Comparison of ENCODE assay signal across 1 cellular context in genomic region chr5:101012880-101013279, GRCh38.
TF ChIP-seq lines count a peak whose summit lies in the region.

No MANE protein-coding gene starts in this region.

TF ChIP-seq in GM23338, 12 proteins besides CTCF, POLR2A, EP300 and RAD21 (continued from another document):
- TF ChIP-seq, protein P1, sequence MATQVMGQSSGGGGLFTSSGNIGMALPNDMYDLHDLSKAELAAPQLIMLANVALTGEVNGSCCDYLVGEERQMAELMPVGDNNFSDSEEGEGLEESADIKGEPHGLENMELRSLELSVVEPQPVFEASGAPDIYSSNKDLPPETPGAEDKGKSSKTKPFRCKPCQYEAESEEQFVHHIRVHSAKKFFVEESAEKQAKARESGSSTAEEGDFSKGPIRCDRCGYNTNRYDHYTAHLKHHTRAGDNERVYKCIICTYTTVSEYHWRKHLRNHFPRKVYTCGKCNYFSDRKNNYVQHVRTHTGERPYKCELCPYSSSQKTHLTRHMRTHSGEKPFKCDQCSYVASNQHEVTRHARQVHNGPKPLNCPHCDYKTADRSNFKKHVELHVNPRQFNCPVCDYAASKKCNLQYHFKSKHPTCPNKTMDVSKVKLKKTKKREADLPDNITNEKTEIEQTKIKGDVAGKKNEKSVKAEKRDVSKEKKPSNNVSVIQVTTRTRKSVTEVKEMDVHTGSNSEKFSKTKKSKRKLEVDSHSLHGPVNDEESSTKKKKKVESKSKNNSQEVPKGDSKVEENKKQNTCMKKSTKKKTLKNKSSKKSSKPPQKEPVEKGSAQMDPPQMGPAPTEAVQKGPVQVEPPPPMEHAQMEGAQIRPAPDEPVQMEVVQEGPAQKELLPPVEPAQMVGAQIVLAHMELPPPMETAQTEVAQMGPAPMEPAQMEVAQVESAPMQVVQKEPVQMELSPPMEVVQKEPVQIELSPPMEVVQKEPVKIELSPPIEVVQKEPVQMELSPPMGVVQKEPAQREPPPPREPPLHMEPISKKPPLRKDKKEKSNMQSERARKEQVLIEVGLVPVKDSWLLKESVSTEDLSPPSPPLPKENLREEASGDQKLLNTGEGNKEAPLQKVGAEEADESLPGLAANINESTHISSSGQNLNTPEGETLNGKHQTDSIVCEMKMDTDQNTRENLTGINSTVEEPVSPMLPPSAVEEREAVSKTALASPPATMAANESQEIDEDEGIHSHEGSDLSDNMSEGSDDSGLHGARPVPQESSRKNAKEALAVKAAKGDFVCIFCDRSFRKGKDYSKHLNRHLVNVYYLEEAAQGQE (IDR thresholded peaks at IDR 0.05; ENCODE audit: unreplicated experiment): no peak
- TF ChIP-seq ZNF114 (CRISPR knock-in tag; IDR thresholded peaks at IDR 0.05) (no peak), STAT1 (IDR thresholded peaks at IDR 0.05; ENCODE audit: unreplicated experiment) (no peak), EZH2phosphoT487 (IDR thresholded peaks at IDR 0.05; ENCODE audit: unreplicated experiment) (no peak), JUNB (IDR thresholded peaks at IDR 0.05; ENCODE audit: unreplicated experiment) (no peak)
- TF ChIP-seq, protein P2, sequence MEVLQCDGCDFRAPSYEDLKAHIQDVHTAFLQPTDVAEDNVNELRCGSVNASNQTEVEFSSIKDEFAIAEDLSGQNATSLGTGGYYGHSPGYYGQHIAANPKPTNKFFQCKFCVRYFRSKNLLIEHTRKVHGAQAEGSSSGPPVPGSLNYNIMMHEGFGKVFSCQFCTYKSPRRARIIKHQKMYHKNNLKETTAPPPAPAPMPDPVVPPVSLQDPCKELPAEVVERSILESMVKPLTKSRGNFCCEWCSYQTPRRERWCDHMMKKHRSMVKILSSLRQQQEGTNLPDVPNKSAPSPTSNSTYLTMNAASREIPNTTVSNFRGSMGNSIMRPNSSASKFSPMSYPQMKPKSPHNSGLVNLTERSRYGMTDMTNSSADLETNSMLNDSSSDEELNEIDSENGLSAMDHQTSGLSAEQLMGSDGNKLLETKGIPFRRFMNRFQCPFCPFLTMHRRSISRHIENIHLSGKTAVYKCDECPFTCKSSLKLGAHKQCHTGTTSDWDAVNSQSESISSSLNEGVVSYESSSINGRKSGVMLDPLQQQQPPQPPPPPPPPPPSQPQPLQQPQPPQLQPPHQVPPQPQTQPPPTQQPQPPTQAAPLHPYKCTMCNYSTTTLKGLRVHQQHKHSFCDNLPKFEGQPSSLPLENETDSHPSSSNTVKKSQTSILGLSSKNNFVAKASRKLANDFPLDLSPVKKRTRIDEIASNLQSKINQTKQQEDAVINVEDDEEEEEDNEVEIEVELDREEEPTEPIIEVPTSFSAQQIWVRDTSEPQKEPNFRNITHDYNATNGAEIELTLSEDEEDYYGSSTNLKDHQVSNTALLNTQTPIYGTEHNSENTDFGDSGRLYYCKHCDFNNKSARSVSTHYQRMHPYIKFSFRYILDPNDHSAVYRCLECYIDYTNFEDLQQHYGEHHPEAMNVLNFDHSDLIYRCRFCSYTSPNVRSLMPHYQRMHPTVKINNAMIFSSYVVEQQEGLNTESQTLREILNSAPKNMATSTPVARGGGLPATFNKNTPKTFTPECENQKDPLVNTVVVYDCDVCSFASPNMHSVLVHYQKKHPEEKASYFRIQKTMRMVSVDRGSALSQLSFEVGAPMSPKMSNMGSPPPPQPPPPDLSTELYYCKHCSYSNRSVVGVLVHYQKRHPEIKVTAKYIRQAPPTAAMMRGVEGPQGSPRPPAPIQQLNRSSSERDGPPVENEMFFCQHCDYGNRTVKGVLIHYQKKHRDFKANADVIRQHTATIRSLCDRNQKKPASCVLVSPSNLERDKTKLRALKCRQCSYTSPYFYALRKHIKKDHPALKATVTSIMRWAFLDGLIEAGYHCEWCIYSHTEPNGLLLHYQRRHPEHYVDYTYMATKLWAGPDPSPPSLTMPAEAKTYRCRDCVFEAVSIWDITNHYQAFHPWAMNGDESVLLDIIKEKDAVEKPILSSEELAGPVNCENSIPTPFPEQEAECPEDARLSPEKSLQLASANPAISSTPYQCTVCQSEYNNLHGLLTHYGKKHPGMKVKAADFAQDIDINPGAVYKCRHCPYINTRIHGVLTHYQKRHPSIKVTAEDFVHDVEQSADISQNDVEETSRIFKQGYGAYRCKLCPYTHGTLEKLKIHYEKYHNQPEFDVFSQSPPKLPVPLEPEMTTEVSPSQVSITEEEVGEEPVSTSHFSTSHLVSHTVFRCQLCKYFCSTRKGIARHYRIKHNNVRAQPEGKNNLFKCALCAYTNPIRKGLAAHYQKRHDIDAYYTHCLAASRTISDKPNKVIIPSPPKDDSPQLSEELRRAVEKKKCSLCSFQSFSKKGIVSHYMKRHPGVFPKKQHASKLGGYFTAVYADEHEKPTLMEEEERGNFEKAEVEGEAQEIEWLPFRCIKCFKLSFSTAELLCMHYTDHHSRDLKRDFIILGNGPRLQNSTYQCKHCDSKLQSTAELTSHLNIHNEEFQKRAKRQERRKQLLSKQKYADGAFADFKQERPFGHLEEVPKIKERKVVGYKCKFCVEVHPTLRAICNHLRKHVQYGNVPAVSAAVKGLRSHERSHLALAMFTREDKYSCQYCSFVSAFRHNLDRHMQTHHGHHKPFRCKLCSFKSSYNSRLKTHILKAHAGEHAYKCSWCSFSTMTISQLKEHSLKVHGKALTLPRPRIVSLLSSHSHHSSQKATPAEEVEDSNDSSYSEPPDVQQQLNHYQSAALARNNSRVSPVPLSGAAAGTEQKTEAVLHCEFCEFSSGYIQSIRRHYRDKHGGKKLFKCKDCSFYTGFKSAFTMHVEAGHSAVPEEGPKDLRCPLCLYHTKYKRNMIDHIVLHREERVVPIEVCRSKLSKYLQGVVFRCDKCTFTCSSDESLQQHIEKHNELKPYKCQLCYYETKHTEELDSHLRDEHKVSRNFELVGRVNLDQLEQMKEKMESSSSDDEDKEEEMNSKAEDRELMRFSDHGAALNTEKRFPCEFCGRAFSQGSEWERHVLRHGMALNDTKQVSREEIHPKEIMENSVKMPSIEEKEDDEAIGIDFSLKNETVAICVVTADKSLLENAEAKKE (CRISPR knock-in tag; IDR thresholded peaks at IDR 0.05): no peak
TF ChIP-seq in GM23338: peak in this region for 0.
